30 cellular contexts compared by ENCODE assay signal in genomic region chr13:109209526-109209925, GRCh38.
"Had no signal": no experiment of that assay in that cellular context is flagged by ENCODE, and none has a peak within 500 bp of the region (broad histone marks: within the 10 kb centered on the region; RNA-seq: fewer than 3 reads in every experiment).

No MANE protein-coding gene starts in this region.

- H3K4me2 ChIP-seq: neural progenitor cell, smooth muscle cell had no signal

- H3K27me3 ChIP-seq: adrenal gland, body of pancreas, cardiac muscle cell, colonic mucosa, neural progenitor cell, right atrium auricular region, uterus had no signal

- H3K4me1 ChIP-seq: adrenal gland, body of pancreas, colonic mucosa, left ventricle myocardium inferior, right atrium auricular region, uterus had no signal

- ATAC-seq: body of pancreas; natural killer cell; stimulated activated memory B cell treated with anti-CD40 and anti-IgM and Interleukin-4, amounts not matched to agents 10 μg/mL and 1 μg/mL and 100 μg/mL, for 72 hours; stimulated activated naive CD8-positive, alpha-beta T cell treated with anti-CD3 and anti-CD28 coated beads, Interleukin-15, amount 100 ng/mL, for 72 hours had no signal

- H3K4me3 ChIP-seq: adrenal gland, body of pancreas, cardiac muscle cell, colonic mucosa, left ventricle myocardium inferior, lung, neural progenitor cell, right atrium auricular region, smooth muscle cell, uterus had no signal

- H3K36me3 ChIP-seq: adrenal gland, cardiac muscle cell, colonic mucosa, left ventricle myocardium inferior, neural progenitor cell, right atrium auricular region, uterus had no signal

- H3K9ac ChIP-seq: neural progenitor cell had no signal

- DNase-seq: activated CD4-positive, alpha-beta T cell treated with anti-CD3 and anti-CD28 coated beads for 4 hours; activated CD4-positive, alpha-beta T cell treated with anti-CD3 and anti-CD28 coated beads, Interleukin-2, amount 50 U/mL, for 4 hours; activated CD8-positive, alpha-beta memory T cell treated with anti-CD3 and anti-CD28 coated beads, Interleukin-2, amount 50 U/mL, for 4 hours; activated effector memory CD4-positive, alpha-beta T cell treated with anti-CD3 and anti-CD28 coated beads, Interleukin-2, amount 50 U/mL, for 16 hours; activated naive CD4-positive, alpha-beta T cell treated with anti-CD3 and anti-CD28 coated beads for 36 hours; activated naive CD8-positive, alpha-beta T cell treated with anti-CD3 and anti-CD28 coated beads for 36 hours; activated T-cell treated with anti-CD3 and anti-CD28 coated beads, Interleukin-2, amount 50 U/mL, for 1 hour; adrenal gland; aorta; body of pancreas; cerebellar nuclear complex; colonic mucosa; effector CD8-positive, alpha-beta T cell; glutamatergic neuron; left ventricle myocardium inferior; mesendoderm; natural killer cell; stimulated activated CD4-positive, alpha-beta T cell treated with anti-CD3 and anti-CD28 coated beads, Interleukin-1b, Interleukin-23, amount 100 ng/mL, for 48 hours; stimulated activated CD4-positive, alpha-beta T cell treated with anti-CD3 and anti-CD28 coated beads, Interleukin-4, amount 100 ng/mL, for 4 hours; stimulated activated CD8-positive, alpha-beta memory T cell treated with anti-CD3 and anti-CD28 coated beads, Interleukin-4, amount 100 ng/mL, for 48 hours; stimulated activated naive CD8-positive, alpha-beta T cell treated with anti-CD3 and anti-CD28 coated beads, Interleukin-15, amount 100 ng/mL, for 72 hours; substantia nigra; uterus had no signal

- H3K27ac ChIP-seq: adrenal gland, body of pancreas, cardiac muscle cell, colonic mucosa, left ventricle myocardium inferior, neural progenitor cell, right atrium auricular region, uterus, VCaP had no signal

- H2AFZ ChIP-seq: neural progenitor cell had no signal

- H3K9me3 ChIP-seq: adrenal gland, body of pancreas, colonic mucosa, left ventricle myocardium inferior, right atrium auricular region, uterus had no signal
